Comparison of ENCODE assay signal across 8 cellular contexts in genomic region chr15:43749690-43750345, GRCh38. TPM values are rescaled to one million over a fixed set of nuclear protein-coding genes. Genes with fewer than 3 reads are reported as not detected.
A peak's percentile ranks its signal among the peaks of the same experiment; 100 is the strongest.
DNase-seq lines count a peak whose midpoint lies in the region; ATAC-seq and TF ChIP-seq lines count a peak whose summit lies in the region.

No MANE protein-coding gene starts in this region.

- no peak overlapping the region for H3T11ph ChIP-seq in H9 (ENCODE audit: low read length)

- H4K8ac ChIP-seq in H9 (replicated peaks; ENCODE audit: insufficient read length, low read depth, low read length): no peak overlapping the region

- H3K27me3 Mint-ChIP-seq in activated CD4-positive, alpha-beta memory T cell treated with anti-CD3 and anti-CD28 coated beads, Interleukin-2, amount 10 ng/mL, durations not matched to agents 7 days and 5 days: no peaks in the 10 kb centered on the region
- H3K27me3 Mint-ChIP-seq in H9 (ENCODE audit: low read depth): no peaks in the 10 kb centered on the region

- H3K4me1 Mint-ChIP-seq in activated CD4-positive, alpha-beta memory T cell treated with anti-CD3 and anti-CD28 coated beads, Interleukin-2, amount 10 ng/mL, durations not matched to agents 7 days and 5 days: peaks cover 43% of the 10 kb centered on the region
- H3K4me1 Mint-ChIP-seq in H9: peaks cover 18 to 25% of the 10 kb centered on the region in 2 experiments

- H3K27ac ChIP-seq in H9 (ENCODE audit: insufficient read length, low read depth, low read length): no peak overlapping the region

- H3K27me3 ChIP-seq in H9 (ENCODE audit: insufficient read depth, low read length): no peaks in the 10 kb centered on the region

- H3K79me1 ChIP-seq in H9 (ENCODE audit: insufficient read depth, low read depth, low read length, poor library complexity, severe bottlenecking): peaks cover 10% of the 10 kb centered on the region

- no peak overlapping the region for H3K14ac ChIP-seq in H9 (ENCODE audit: insufficient read depth, low read length)

- peak overlapping the region; percentile 56 for H3K4me3 Mint-ChIP-seq in activated CD4-positive, alpha-beta memory T cell treated with anti-CD3 and anti-CD28 coated beads, Interleukin-2, amount 10 ng/mL, durations not matched to agents 7 days and 5 days
- peak overlapping the region in 1 of 2 experiments; percentile 31; a peak in 1 of 5 replicates for H3K4me3 Mint-ChIP-seq in H9

- DNase-seq in activated CD4-positive, alpha-beta memory T cell treated with anti-CD3 and anti-CD28 coated beads, Interleukin-2, amount 10 ng/mL, durations not matched to agents 7 days and 5 days: peak; percentile 60
- DNase-seq in medulla oblongata (ENCODE audit: extremely low spot score) (peak; percentile 55), H9 (no peak), SW480 (ENCODE audit: low spot score) (no peak), GOT3 (lab: John Stamatoyannopoulos, UW) (no peak), NCI-H187 treated with DMSO at 0.1 percent for 48 hours (lab: John Stamatoyannopoulos, UW) (no peak)

- H3K9ac ChIP-seq in H9 (ENCODE audit: extremely low read depth, insufficient read length, low read length): no peak overlapping the region

- CTCF ChIA-PET in activated CD4-positive, alpha-beta memory T cell treated with anti-CD3 and anti-CD28 coated beads, Interleukin-2, amount 10 ng/mL, durations not matched to agents 7 days and 5 days (lab: Charles Lee): interaction anchor here (0.6 to 0.8 kb wide), 4 partner anchors 19 to 404 kb away, joined by 3 to 5 read pairs (median 3); no protein-coding TSS in a partner anchor

- no peak overlapping the region for H2BK15ac ChIP-seq in H9 (ENCODE audit: low read depth, low read length)

- H2BK5ac ChIP-seq in H9 (ENCODE audit: insufficient read length, low read length): no peak overlapping the region

- peak overlapping the region; percentile 83 for H3K27ac Mint-ChIP-seq in activated CD4-positive, alpha-beta memory T cell treated with anti-CD3 and anti-CD28 coated beads, Interleukin-2, amount 10 ng/mL, durations not matched to agents 7 days and 5 days
- H3K27ac Mint-ChIP-seq in H9: 0 out of 7 replicates have a peak overlapping the region, but pooled peaks of 1 of the 3 experiments have one; percentile 32

- H4K91ac ChIP-seq in H9 (ENCODE audit: insufficient read length, low read depth, low read length): no peak overlapping the region

- no peaks in the 10 kb centered on the region; the same call in 1 of the 2 replicates for H3K4me1 ChIP-seq in H9 (ENCODE audit: insufficient read depth, low read length)

- H3K56ac ChIP-seq in H9 (ENCODE audit: insufficient read length, low read depth, low read length): no peak overlapping the region

- no peak overlapping the region for H2AK5ac ChIP-seq in H9 (ENCODE audit: insufficient read length, low read length)

- H3K23ac ChIP-seq in H9 (ENCODE audit: insufficient read length, low read depth, low read length): no peak overlapping the region

- H3K9me3 Mint-ChIP-seq in activated CD4-positive, alpha-beta memory T cell treated with anti-CD3 and anti-CD28 coated beads, Interleukin-2, amount 10 ng/mL, durations not matched to agents 7 days and 5 days: no peaks in the 10 kb centered on the region
- no peaks in the 10 kb centered on the region for H3K9me3 Mint-ChIP-seq in H9

- H3K18ac ChIP-seq in H9 (ENCODE audit: insufficient read length, low read depth, low read length): no peak overlapping the region

- H4K5ac ChIP-seq in H9 (ENCODE audit: insufficient read length, low read depth, low read length): no peak overlapping the region

- POLR2A ChIA-PET in activated CD4-positive, alpha-beta memory T cell treated with anti-CD3 and anti-CD28 coated beads, Interleukin-2, amount 10 ng/mL, durations not matched to agents 7 days and 5 days (lab: Charles Lee): interaction anchor here (0.6 to 2.3 kb wide), 7 partner anchors 24 to 783 kb away, joined by 3 to 16 read pairs (median 4); partner anchors contain the start of genes ELL3, HYPK, MFAP1 and SERINC4

- no peak overlapping the region for H2AFZ ChIP-seq in H9 (ENCODE audit: low read length)

- H3K79me2 ChIP-seq in H9 (ENCODE audit: insufficient read depth, low read length): peaks cover 35% of the 10 kb centered on the region; the same call in 1 of the 2 replicates

- no peaks in the 10 kb centered on the region for H3K9me3 ChIP-seq in H9 (ENCODE audit: control insufficient read depth, low read depth, low read length)

- no peak overlapping the region for H2BK120ac ChIP-seq in H9 (ENCODE audit: low read depth, low read length, poor library complexity, severe bottlenecking)

- H3K23me2 ChIP-seq in H9 (ENCODE audit: insufficient read length, low read depth, low read length, poor library complexity, severe bottlenecking): no peaks in the 10 kb centered on the region

- no peaks in the 10 kb centered on the region for H4K20me1 ChIP-seq in H9 (ENCODE audit: control insufficient read depth, insufficient read depth, insufficient read length)

- TF ChIP-seq CTCF in H9 (conservative IDR thresholded peaks at IDR 0.05): no peak

- H3K36me3 Mint-ChIP-seq in activated CD4-positive, alpha-beta memory T cell treated with anti-CD3 and anti-CD28 coated beads, Interleukin-2, amount 10 ng/mL, durations not matched to agents 7 days and 5 days (ENCODE audit: low read depth): peaks cover 40% of the 10 kb centered on the region
- peaks cover 29 to 58% (median 38%) of the 10 kb centered on the region in 3 experiments for H3K36me3 Mint-ChIP-seq in H9 (ENCODE audit: insufficient read depth in 1 of 3, low read depth in 3 of 3)

- ATAC-seq in GM18508 (IDR thresholded peaks at IDR 0.05; ENCODE audit: insufficient read depth, unreplicated experiment) (peak; percentile 37), HG02970 (IDR thresholded peaks at IDR 0.05; ENCODE audit: low FRiP score, unreplicated experiment) (peak; percentile 39)

- no peak overlapping the region for H3K4me2 ChIP-seq in H9 (ENCODE audit: insufficient read depth, insufficient read length, low read length)

- no peak overlapping the region for H3K4ac ChIP-seq in H9 (ENCODE audit: low read depth, low read length)

- H2BK12ac ChIP-seq in H9 (ENCODE audit: insufficient read length, low read depth, low read length): no peak overlapping the region

- WGBS in H9 (ENCODE audit: extremely low coverage, insufficient read length, low lambda C conversion rate): no CpG with 5 or more reads among the region's 12 CpGs

- H2BK20ac ChIP-seq in H9 (ENCODE audit: low read depth, low read length, poor library complexity, severe bottlenecking): no peak overlapping the region

RNA-seq across cellular contexts. Expression of gene PDIA3, which starts 3.6 kb away (rescaled TPM):
- total RNA-seq in activated CD4-positive, alpha-beta memory T cell treated with anti-CD3 and anti-CD28 coated beads, Interleukin-2, amount 10 ng/mL, durations not matched to agents 7 days and 5 days: 100 to 1,000 TPM; 290 TPM
- 524 and 536 TPM in 2 replicates for total RNA-seq in H9 (2021)

RNA-seq across cellular contexts. Expression of gene ELL3, which starts 26.9 kb away (rescaled TPM):
- total RNA-seq in activated CD4-positive, alpha-beta memory T cell treated with anti-CD3 and anti-CD28 coated beads, Interleukin-2, amount 10 ng/mL, durations not matched to agents 7 days and 5 days: under 1 TPM; 0.25 to 0.33 TPM
- total RNA-seq in H9 (2021): 6.4 and 7.2 TPM in 2 replicates

RNA-seq across cellular contexts. Expression of gene SERF2, which starts 42.3 kb away (rescaled TPM):
- 100 to 1,000 TPM; 907 to 928 TPM for total RNA-seq in activated CD4-positive, alpha-beta memory T cell treated with anti-CD3 and anti-CD28 coated beads, Interleukin-2, amount 10 ng/mL, durations not matched to agents 7 days and 5 days
- total RNA-seq in H9 (2021): 819 and 831 TPM in 2 replicates

RNA-seq across cellular contexts. Expression of gene SERINC4, which starts 50.2 kb away (rescaled TPM):
- under 1 TPM; 0.15 to 0.18 TPM for total RNA-seq in activated CD4-positive, alpha-beta memory T cell treated with anti-CD3 and anti-CD28 coated beads, Interleukin-2, amount 10 ng/mL, durations not matched to agents 7 days and 5 days
- 0.17 and 0.26 TPM in 2 replicates for total RNA-seq in H9 (2021)

RNA-seq across cellular contexts. Expression of gene HYPK, which starts 50.6 kb away (rescaled TPM):
- 10 to 100 TPM; 14.3 to 14.4 TPM for total RNA-seq in activated CD4-positive, alpha-beta memory T cell treated with anti-CD3 and anti-CD28 coated beads, Interleukin-2, amount 10 ng/mL, durations not matched to agents 7 days and 5 days
- 25.4 and 25.9 TPM in 2 replicates for total RNA-seq in H9 (2021)

Comparison
In these comparisons a context has a peak if more than half of its experiments do, and no peak if none do; other contexts are left out.
1. DNase-seq: peak in activated CD4-positive, alpha-beta memory T cell treated with anti-CD3 and anti-CD28 coated beads, Interleukin-2, amount 10 ng/mL, durations not matched to agents 7 days and 5 days (single experiment) and medulla oblongata (single experiment); none in H9 (single experiment), SW480 (single experiment), GOT3 (single experiment) and NCI-H187 treated with DMSO at 0.1 percent for 48 hours (single experiment).